Comparison of ENCODE assay signal across 14 cellular contexts in the genomic region with DNA sequence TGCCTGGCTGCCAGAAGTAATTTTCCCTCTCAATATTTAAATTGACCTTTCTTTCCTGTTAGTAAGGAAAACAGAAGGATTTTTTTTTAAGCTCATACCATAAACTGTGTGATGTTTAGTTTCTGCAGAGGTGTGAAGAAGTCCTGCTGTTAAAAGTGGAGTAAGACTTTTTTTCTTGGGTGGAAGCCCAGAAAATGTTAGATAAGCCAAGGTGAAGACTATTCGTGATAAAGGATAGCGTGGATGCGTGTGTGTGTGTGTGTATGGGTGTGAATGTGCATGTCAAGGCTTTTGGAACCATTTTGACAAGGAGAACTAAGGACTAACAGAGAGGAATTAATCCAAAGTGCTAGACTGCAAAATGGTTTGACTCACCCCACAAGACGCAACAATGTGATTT.
A peak's percentile ranks its signal among the peaks of the same experiment; 100 is the strongest.
DNase-seq lines count a peak whose midpoint lies in the region; ATAC-seq and TF ChIP-seq lines count a peak whose summit lies in the region.
"Had no signal": no experiment of that assay in that cellular context is flagged by ENCODE, and none has a peak within 500 bp of the region (broad histone marks: within the 10 kb centered on the region; RNA-seq: fewer than 3 reads in every experiment).

No MANE protein-coding gene starts in this region.

- H3K9me3 ChIP-seq in cardiac muscle cell (ENCODE audit: low read depth) (no peaks in the 10 kb centered on the region), left lung (no peaks in the 10 kb centered on the region), gastrocnemius medialis (no peaks in the 10 kb centered on the region)
- H3K9me3 ChIP-seq: BLaER1 had no signal

- H3K27me3 ChIP-seq in cardiac muscle cell: no peaks in the 10 kb centered on the region
- H3K27me3 ChIP-seq in left lung: no peaks in the 10 kb centered on the region
- no peaks in the 10 kb centered on the region for H3K27me3 ChIP-seq in gastrocnemius medialis
- H3K27me3 ChIP-seq: BLaER1 had no signal

- TF ChIP-seq POLR2A in gastrocnemius medialis (IDR thresholded peaks at IDR 0.05): no peak

- no peak for TF ChIP-seq CTCF in cardiac muscle cell (IDR thresholded peaks at IDR 0.05; ENCODE audit: low read depth, low read length)
- TF ChIP-seq CTCF in left lung (IDR thresholded peaks at IDR 0.05): no peak
- TF ChIP-seq CTCF in gastrocnemius medialis (IDR thresholded peaks at IDR 0.05 in 4 of 5, conservative IDR thresholded peaks at IDR 0.05 in 1 of 5): no peak

- in situ Hi-C loops in gastrocnemius medialis (cut with MboI; ENCODE audit: low sequenced_read_pairs in 4 of 4): no loop called here

- H3K4me1 ChIP-seq in cardiac muscle cell (ENCODE audit: low read depth) (peaks cover 15% of the 10 kb centered on the region), left lung (no peaks in the 10 kb centered on the region), gastrocnemius medialis (no peaks in the 10 kb centered on the region)
- H3K4me1 ChIP-seq: BLaER1 had no signal

- ATAC-seq in Right ventricle myocardium superior (ENCODE audit: poor library complexity) (no peak), left lung (peak; percentile 19), gastrocnemius medialis (no peak), GM21619 (IDR thresholded peaks at IDR 0.05; ENCODE audit: unreplicated experiment) (no peak)

- no peaks in the 10 kb centered on the region for H3K36me3 ChIP-seq in cardiac muscle cell
- no peaks in the 10 kb centered on the region for H3K36me3 ChIP-seq in left lung
- H3K36me3 ChIP-seq in gastrocnemius medialis: no peaks in the 10 kb centered on the region
- H3K36me3 ChIP-seq: BLaER1 had no signal

- H3K27ac ChIP-seq in cardiac muscle cell (peak overlapping the region; percentile 80), left lung (no peak overlapping the region), gastrocnemius medialis (no peak overlapping the region)
- H3K27ac ChIP-seq: BLaER1 had no signal

- intact Hi-C loops in Right ventricle myocardium superior (cut with DNase I) (no loop called here), left lung (cut with DNase I) (no loop called here), gastrocnemius medialis (cut with DNase I; ENCODE audit: low total_unique reads) (no loop called here)

- DNase-seq in cardiac muscle cell (ENCODE audit: low read depth in 1 of 2, low spot score in 1 of 2): no peak
- no peak for DNase-seq in Right ventricle myocardium superior
- peak; percentile 34 for DNase-seq in MV-4-11 (lab: John Stamatoyannopoulos, UW)
- no peak for DNase-seq in left lung
- peak; percentile 67 for DNase-seq in superior temporal gyrus (ENCODE audit: extremely low spot score)
- DNase-seq in gastrocnemius medialis: no peak
- DNase-seq: 8988T; CD4-positive, alpha-beta memory T cell; DMS153; DMS79; GDM1; H9 had no signal

- H3K4me3 ChIP-seq in cardiac muscle cell (no peak overlapping the region), left lung (no peak overlapping the region), gastrocnemius medialis (no peak overlapping the region)
- H3K4me3 ChIP-seq: BLaER1 had no signal

Comparison
In these comparisons a context has a peak if more than half of its experiments do, and no peak if none do; other contexts are left out.
1. DNase-seq: peak in MV-4-11 (single experiment) and superior temporal gyrus (single experiment); none in cardiac muscle cell (0 of 2), Right ventricle myocardium superior (single experiment), left lung (0 of 2) and gastrocnemius medialis (0 of 2).